ENCODE assay signal across 8 cellular contexts in the genomic region with DNA sequence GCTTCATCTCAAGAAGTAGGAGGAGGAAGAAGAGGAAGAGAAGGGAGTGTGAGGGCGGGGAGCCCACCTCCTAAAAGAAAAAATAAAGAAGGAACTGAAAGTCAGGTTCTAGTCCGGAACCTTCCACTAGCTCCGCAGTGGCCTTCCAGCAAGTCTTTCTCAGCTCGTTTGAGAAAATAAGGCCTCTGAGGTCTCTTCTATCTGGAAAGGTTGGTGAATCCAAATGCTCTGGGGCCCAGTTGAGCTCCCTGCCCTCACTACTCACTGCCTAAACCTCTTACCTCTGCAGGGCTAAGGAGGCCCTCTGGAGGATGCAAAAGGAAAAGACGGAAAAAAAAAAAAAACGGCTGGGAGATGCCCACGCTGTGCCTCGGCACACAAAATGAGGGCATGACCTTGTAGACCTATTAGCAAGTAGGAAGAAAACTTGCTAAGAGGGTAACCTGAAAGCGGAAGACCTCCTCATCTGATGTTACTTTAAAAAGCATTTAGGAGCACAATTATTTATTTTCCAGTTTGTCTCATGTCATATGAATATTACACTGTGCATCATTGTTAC. TPM values are rescaled to one million over a fixed set of nuclear protein-coding genes. Genes with fewer than 3 reads are reported as not detected.
A peak's percentile ranks its signal among the peaks of the same experiment; 100 is the strongest.
DNase-seq lines count a peak whose midpoint lies in the region; ATAC-seq, FAIRE-seq and TF ChIP-seq lines count a peak whose summit lies in the region.

No MANE protein-coding gene starts in this region.

- TF ChIP-seq CTCF in fibroblast of villous mesenchyme (IDR thresholded peaks at IDR 0.05; ENCODE audit: insufficient read depth, low read depth, low read length) (peak; percentile 59), progenitor cell of endocrine pancreas (IDR thresholded peaks at IDR 0.05; ENCODE audit: unreplicated experiment) (peak; percentile 61)

- H3K36me3 Mint-ChIP-seq in progenitor cell of endocrine pancreas (ENCODE audit: insufficient read depth), result peaks cover 2% of the 10 kb centered on the region

- H3K4me3 ChIP-seq in fibroblast of villous mesenchyme (ENCODE audit: low read depth, low read length), result no peak overlapping the region

- H3K4me1 Mint-ChIP-seq in progenitor cell of endocrine pancreas (ENCODE audit: low read depth), result peaks cover 3% of the 10 kb centered on the region

- peak; percentile 13 for FAIRE-seq in G401.6 (lab: Jason Lieb, UNC)

- DNase-seq in NCI-H82 treated with DMSO at 0.1 percent for 48 hours (lab: John Stamatoyannopoulos, UW; ENCODE audit: unreplicated experiment) (peak; percentile 7), fibroblast of villous mesenchyme (ENCODE audit: low read depth) (peak; percentile 42), progenitor cell of endocrine pancreas (ENCODE audit: low spot score, unreplicated experiment) (no peak), NCI-H446 treated with DMSO at 0.1 percent for 48 hours (lab: John Stamatoyannopoulos, UW) (no peak)
- DNase-seq in activated T-cell treated with anti-CD3 and anti-CD28 coated beads, Interleukin-2, amount 50 U/mL, for 1 hour, result peak; percentile 37

- H3K27ac Mint-ChIP-seq in progenitor cell of endocrine pancreas, result no peak overlapping the region

- ATAC-seq in HG03025 (IDR thresholded peaks at IDR 0.05; ENCODE audit: low FRiP score, unreplicated experiment) (peak; percentile 75), HG03097 (IDR thresholded peaks at IDR 0.05; ENCODE audit: low FRiP score, unreplicated experiment) (no peak)

- H3K27me3 Mint-ChIP-seq in progenitor cell of endocrine pancreas, result no peaks in the 10 kb centered on the region

- H3K4me3 Mint-ChIP-seq in progenitor cell of endocrine pancreas (ENCODE audit: low read depth), result no peak overlapping the region

- H3K9me3 Mint-ChIP-seq in progenitor cell of endocrine pancreas (ENCODE audit: low read depth), result peaks cover 7% of the 10 kb centered on the region

RNA-seq across cellular contexts. Expression of a gene that starts 35.9 kb away (rescaled TPM):
- total RNA-seq in fibroblast of villous mesenchyme, result 77.7 and 85.0 TPM in 2 replicates
- total RNA-seq in progenitor cell of endocrine pancreas, result 6.4 and 6.9 TPM in 2 replicates

RNA-seq across cellular contexts. Expression of a gene that starts 44.2 kb away (rescaled TPM):
- total RNA-seq in fibroblast of villous mesenchyme, result 0.97 and 1.3 TPM in 2 replicates
- 36.6 and 38.5 TPM in 2 replicates for total RNA-seq in progenitor cell of endocrine pancreas

Comparison
In these comparisons a context has a peak if more than half of its experiments do, and no peak if none do; other contexts are left out.
1. DNase-seq: peak in NCI-H82 treated with DMSO at 0.1 percent for 48 hours (single experiment), activated T-cell treated with anti-CD3 and anti-CD28 coated beads, Interleukin-2, amount 50 U/mL, for 1 hour (single experiment) and fibroblast of villous mesenchyme (single experiment); none in progenitor cell of endocrine pancreas (single experiment) and NCI-H446 treated with DMSO at 0.1 percent for 48 hours (single experiment).
2. RNA of a gene that starts 44.2 kb away (total RNA-seq): 36.6 to 38.5 TPM in progenitor cell of endocrine pancreas; 0.97 to 1.3 TPM in fibroblast of villous mesenchyme; every median in the first group is over 10 times any median in the second.